14 cellular contexts compared by ENCODE assay signal in the genomic region with DNA sequence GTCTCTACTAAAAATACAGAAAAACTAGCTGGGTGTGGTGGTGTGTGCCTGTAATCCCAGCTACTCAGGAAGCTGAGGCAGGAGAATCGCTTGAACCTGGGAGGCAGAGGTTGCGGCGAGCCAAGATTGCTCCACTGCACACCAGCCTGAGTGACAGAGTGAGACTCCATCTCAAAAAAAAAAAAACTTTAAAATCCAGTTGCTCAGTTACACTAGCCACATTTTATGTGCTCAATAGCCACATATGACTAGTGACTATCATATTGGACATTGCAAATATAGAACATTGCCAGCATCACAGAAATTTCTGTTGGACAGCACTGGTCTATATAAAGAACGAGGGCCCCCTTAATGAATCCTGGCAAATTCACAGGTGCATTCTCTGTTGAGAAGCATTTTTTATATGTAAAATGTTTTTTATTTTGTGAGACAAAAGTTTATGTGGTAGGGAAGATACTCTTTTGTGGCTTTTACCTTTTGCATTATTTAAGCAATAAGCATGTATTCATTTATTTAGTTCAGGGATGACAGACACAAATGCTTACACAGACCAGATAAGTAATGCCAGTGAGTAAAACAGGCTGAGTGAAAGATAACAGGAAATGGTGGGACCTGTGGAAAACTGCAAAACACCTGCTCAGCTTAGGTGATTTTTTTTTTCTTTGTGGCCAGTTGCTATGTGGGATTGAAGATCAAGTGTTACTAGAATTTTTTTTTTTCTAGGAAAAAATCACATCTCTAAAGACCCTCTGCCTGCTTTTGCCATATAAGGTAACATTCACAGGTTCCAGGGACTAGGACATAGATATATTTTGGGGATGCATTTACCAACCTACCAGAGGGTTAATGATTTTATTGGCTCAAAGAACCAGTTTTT. TPM values are rescaled to one million over a fixed set of nuclear protein-coding genes. Genes with fewer than 3 reads are reported as not detected.
DNase-seq lines count a peak whose midpoint lies in the region; ATAC-seq and TF ChIP-seq lines count a peak whose summit lies in the region.
"Had no signal": no experiment of that assay in that cellular context is flagged by ENCODE, and none has a peak within 500 bp of the region (broad histone marks: within the 10 kb centered on the region; RNA-seq: fewer than 3 reads in every experiment).

No MANE protein-coding gene starts in this region.

- DNase-seq in activated CD8-positive, alpha-beta memory T cell treated with anti-CD3 and anti-CD28 coated beads, Interleukin-2, amount 10 ng/mL, durations not matched to agents 7 days and 5 days: no peak
- no peak for DNase-seq in activated CD8-positive, alpha-beta memory T cell treated with anti-CD3 and anti-CD28 coated beads for 24 hours
- DNase-seq in central memory CD8-positive, alpha-beta T cell (ENCODE audit: low spot score in 2 of 2): no peak
- no peak for DNase-seq in stimulated activated effector memory CD8-positive, alpha-beta T cell treated with anti-CD3 and anti-CD28 coated beads, Interleukin-12 subunit alpha, Interleukin-12 subunit beta, amount 100 ng/mL, for 72 hours (ENCODE audit: low spot score in 2 of 2)
- no peak for DNase-seq in activated CD8-positive, alpha-beta memory T cell treated with anti-CD3 and anti-CD28 coated beads, Interleukin-2, amount 50 U/mL, for 48 hours
- DNase-seq: activated gamma-delta T cell treated with Interleukin-2 at 50 U/mL for 16 hours; hippocampal formation; occipital lobe; SHP77 treated with DMSO at 0.1 percent for 48 hours; stimulated activated CD8-positive, alpha-beta memory T cell treated with anti-CD3 and anti-CD28 coated beads, Interleukin-4, amount 100 ng/mL, for 48 hours; WERI-Rb-1 had no signal

- CTCF ChIA-PET in activated CD8-positive, alpha-beta memory T cell treated with anti-CD3 and anti-CD28 coated beads, Interleukin-2, amount 10 ng/mL, durations not matched to agents 7 days and 5 days (lab: Charles Lee): interaction anchor here (0.8 to 1.7 kb wide), 7 partner anchors 10 to 111 kb away, joined by 3 to 7 read pairs (median 3); a partner anchor contains a TSS

- H3K9me2 ChIP-seq in Loucy (replicated peaks; ENCODE audit: low read depth, low read length): no peaks in the 10 kb centered on the region

- H4K20me1 ChIP-seq in Loucy (ENCODE audit: insufficient read depth, low read length, poor library complexity, severe bottlenecking): peaks cover 85% of the 10 kb centered on the region

- H3K36me3 Mint-ChIP-seq in activated CD8-positive, alpha-beta memory T cell treated with anti-CD3 and anti-CD28 coated beads, Interleukin-2, amount 10 ng/mL, durations not matched to agents 7 days and 5 days: peaks cover 28% of the 10 kb centered on the region
- peaks cover 13% of the 10 kb centered on the region for H3K36me3 Mint-ChIP-seq in central memory CD8-positive, alpha-beta T cell (ENCODE audit: insufficient read depth)
- peaks cover 76% of the 10 kb centered on the region for H3K36me3 Mint-ChIP-seq in stimulated activated effector memory CD8-positive, alpha-beta T cell treated with anti-CD3 and anti-CD28 coated beads, Interleukin-12 subunit alpha, Interleukin-12 subunit beta, amount 100 ng/mL, for 72 hours

- no peak overlapping the region for H3K4me3 Mint-ChIP-seq in activated CD8-positive, alpha-beta memory T cell treated with anti-CD3 and anti-CD28 coated beads, Interleukin-2, amount 10 ng/mL, durations not matched to agents 7 days and 5 days
- H3K4me3 Mint-ChIP-seq in central memory CD8-positive, alpha-beta T cell: peak overlapping the region; percentile 45
- peak overlapping the region; percentile 26 for H3K4me3 Mint-ChIP-seq in stimulated activated effector memory CD8-positive, alpha-beta T cell treated with anti-CD3 and anti-CD28 coated beads, Interleukin-12 subunit alpha, Interleukin-12 subunit beta, amount 100 ng/mL, for 72 hours

- H3K4me3 ChIP-seq in Loucy (ENCODE audit: low read length, poor library complexity, severe bottlenecking): peak overlapping the region; percentile 36

- peak; percentile 59 for ATAC-seq in activated CD8-positive, alpha-beta memory T cell treated with anti-CD3 and anti-CD28 coated beads, Interleukin-2, amount 10 ng/mL, durations not matched to agents 7 days and 5 days
- no peak for ATAC-seq in central memory CD8-positive, alpha-beta T cell (replicated peaks; ENCODE audit: extremely low read depth, poor library complexity, severe bottlenecking)
- peak; percentile 88 for ATAC-seq in stimulated activated effector memory CD8-positive, alpha-beta T cell treated with anti-CD3 and anti-CD28 coated beads, Interleukin-12 subunit alpha, Interleukin-12 subunit beta, amount 100 ng/mL, for 72 hours
- ATAC-seq in HG03520 (IDR thresholded peaks at IDR 0.05; ENCODE audit: unreplicated experiment) (no peak), GM18505 (IDR thresholded peaks at IDR 0.05; ENCODE audit: unreplicated experiment) (no peak)

- TF ChIP-seq CTCF in Loucy (conservative IDR thresholded peaks at IDR 0.05; ENCODE audit: low read length): no peak

- H3F3A ChIP-seq in Loucy (ENCODE audit: low read depth): no peaks in the 10 kb centered on the region; the same call in 1 of the 2 replicates

- no peaks in the 10 kb centered on the region for H3K9me3 ChIP-seq in Loucy (ENCODE audit: insufficient read depth, low read depth, low read length)

- H3K36me3 ChIP-seq in Loucy (ENCODE audit: insufficient read depth, low read length): peaks cover 13% of the 10 kb centered on the region; the same call in 1 of the 2 replicates

- no peaks in the 10 kb centered on the region for H3K27me3 Mint-ChIP-seq in activated CD8-positive, alpha-beta memory T cell treated with anti-CD3 and anti-CD28 coated beads, Interleukin-2, amount 10 ng/mL, durations not matched to agents 7 days and 5 days
- H3K27me3 Mint-ChIP-seq in central memory CD8-positive, alpha-beta T cell: no peaks in the 10 kb centered on the region

- peaks cover 41% of the 10 kb centered on the region for H3K4me1 ChIP-seq in Loucy (ENCODE audit: insufficient read depth, low read length, poor library complexity, severe bottlenecking)

- H3K9ac ChIP-seq in Loucy (ENCODE audit: low read depth, low read length, poor library complexity, severe bottlenecking): no peak overlapping the region

- no peak for TF ChIP-seq POLR2A in GM18505 (IDR thresholded peaks at IDR 0.05; ENCODE audit: borderline replicate concordance, extremely low read depth, insufficient read depth, insufficient read length)

- no peak overlapping the region for H2AFZ ChIP-seq in Loucy (ENCODE audit: low read length)

- no peaks in the 10 kb centered on the region for H3K9me3 Mint-ChIP-seq in activated CD8-positive, alpha-beta memory T cell treated with anti-CD3 and anti-CD28 coated beads, Interleukin-2, amount 10 ng/mL, durations not matched to agents 7 days and 5 days (ENCODE audit: low read depth)
- no peaks in the 10 kb centered on the region for H3K9me3 Mint-ChIP-seq in central memory CD8-positive, alpha-beta T cell
- no peaks in the 10 kb centered on the region for H3K9me3 Mint-ChIP-seq in stimulated activated effector memory CD8-positive, alpha-beta T cell treated with anti-CD3 and anti-CD28 coated beads, Interleukin-12 subunit alpha, Interleukin-12 subunit beta, amount 100 ng/mL, for 72 hours

- H3K27me3 ChIP-seq in Loucy (ENCODE audit: insufficient read depth, low read length, poor library complexity, severe bottlenecking): no peaks in the 10 kb centered on the region

- H3K4me1 Mint-ChIP-seq in activated CD8-positive, alpha-beta memory T cell treated with anti-CD3 and anti-CD28 coated beads, Interleukin-2, amount 10 ng/mL, durations not matched to agents 7 days and 5 days: peaks cover 52% of the 10 kb centered on the region
- H3K4me1 Mint-ChIP-seq in central memory CD8-positive, alpha-beta T cell: peaks cover 53% of the 10 kb centered on the region
- H3K4me1 Mint-ChIP-seq in stimulated activated effector memory CD8-positive, alpha-beta T cell treated with anti-CD3 and anti-CD28 coated beads, Interleukin-12 subunit alpha, Interleukin-12 subunit beta, amount 100 ng/mL, for 72 hours: peaks cover 53% of the 10 kb centered on the region

- H3K27ac Mint-ChIP-seq in activated CD8-positive, alpha-beta memory T cell treated with anti-CD3 and anti-CD28 coated beads, Interleukin-2, amount 10 ng/mL, durations not matched to agents 7 days and 5 days: peak overlapping the region; percentile 67
- peak overlapping the region; percentile 67 for H3K27ac Mint-ChIP-seq in central memory CD8-positive, alpha-beta T cell (ENCODE audit: low read depth)
- H3K27ac Mint-ChIP-seq in stimulated activated effector memory CD8-positive, alpha-beta T cell treated with anti-CD3 and anti-CD28 coated beads, Interleukin-12 subunit alpha, Interleukin-12 subunit beta, amount 100 ng/mL, for 72 hours: peak overlapping the region; percentile 66

- peaks cover 100% of the 10 kb centered on the region for H3K79me2 ChIP-seq in Loucy (ENCODE audit: insufficient read depth, low read length)

- H3K4me2 ChIP-seq in Loucy (ENCODE audit: low read depth, low read length, poor library complexity, severe bottlenecking): peak overlapping the region; percentile 63

RNA-seq across cellular contexts. Expression of a gene that starts 9.4 kb away (rescaled TPM):
- total RNA-seq in activated CD8-positive, alpha-beta memory T cell treated with anti-CD3 and anti-CD28 coated beads, Interleukin-2, amount 10 ng/mL, durations not matched to agents 7 days and 5 days: 100 to 1,000 TPM; 251 to 299 TPM

Comparison
In these comparisons a context has a peak if more than half of its experiments do, and no peak if none do; other contexts are left out.
1. ATAC-seq: peak in activated CD8-positive, alpha-beta memory T cell treated with anti-CD3 and anti-CD28 coated beads, Interleukin-2, amount 10 ng/mL, durations not matched to agents 7 days and 5 days (single experiment) and stimulated activated effector memory CD8-positive, alpha-beta T cell treated with anti-CD3 and anti-CD28 coated beads, Interleukin-12 subunit alpha, Interleukin-12 subunit beta, amount 100 ng/mL, for 72 hours (single experiment); none in central memory CD8-positive, alpha-beta T cell (single experiment), HG03520 (single experiment) and GM18505 (single experiment).
2. Peak in every context shown above with its lines, with median percentiles within 50 percentile points of each other: H3K27ac Mint-ChIP-seq.